12 cellular contexts compared by ENCODE assay signal in the genomic region with DNA sequence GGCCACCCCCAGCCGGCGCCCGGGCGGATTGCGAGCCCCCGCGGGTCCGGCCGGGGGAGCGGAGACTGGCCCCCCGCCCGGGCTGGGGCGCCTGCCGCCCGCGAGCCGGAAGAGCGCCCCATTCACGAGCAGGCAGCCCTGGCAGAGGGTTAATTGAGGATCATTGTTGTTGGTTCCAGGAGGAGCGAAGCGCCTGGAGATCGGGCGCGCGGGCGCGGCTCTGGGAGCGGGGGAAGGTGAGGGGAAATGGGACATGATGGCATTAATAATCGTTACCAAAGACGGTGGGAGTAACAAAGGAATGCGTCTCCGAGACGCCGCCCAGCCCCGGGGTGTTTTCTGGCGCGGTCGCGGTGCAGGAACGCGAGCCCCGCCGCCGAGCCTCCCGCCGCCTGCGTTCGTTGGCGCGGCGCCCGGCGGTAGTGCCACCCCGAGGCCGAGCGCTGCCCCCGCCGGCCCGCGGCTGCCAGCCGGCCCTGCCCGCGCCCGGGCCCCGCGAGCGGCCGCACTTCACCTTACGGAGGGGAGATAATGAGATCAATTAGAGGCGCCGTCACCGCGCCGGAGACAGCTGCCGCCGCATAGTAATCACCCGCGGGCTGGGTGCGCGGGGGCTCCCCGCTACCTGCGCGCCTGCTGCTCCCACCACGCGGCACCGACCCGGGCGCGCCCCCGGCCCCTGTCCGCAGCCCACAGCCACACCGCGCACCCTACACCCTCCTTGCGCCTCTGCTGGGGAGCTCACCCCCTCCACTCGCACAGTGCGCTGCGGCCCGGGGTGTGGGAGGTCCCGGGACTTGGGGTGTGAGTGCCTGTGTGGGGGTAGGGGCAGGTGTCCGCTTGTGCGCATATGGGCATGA. TPM values are rescaled to one million over a fixed set of nuclear protein-coding genes. Genes with fewer than 3 reads are reported as not detected.
DNase-seq lines count a peak whose midpoint lies in the region; ATAC-seq and TF ChIP-seq lines count a peak whose summit lies in the region.
"Had no signal": no experiment of that assay in that cellular context is flagged by ENCODE, and none has a peak within 500 bp of the region (broad histone marks: within the 10 kb centered on the region; RNA-seq: fewer than 3 reads in every experiment).

No MANE protein-coding gene starts in this region.

- in situ Hi-C loops in GM23248 (cut with MboI): no loop called here

- no peak for ATAC-seq in GM21367 (IDR thresholded peaks at IDR 0.05; ENCODE audit: unreplicated experiment)

- H3F3A ChIP-seq in GM23248 (ENCODE audit: insufficient read depth) (no peaks in the 10 kb centered on the region), smooth muscle cell (ENCODE audit: low read depth) (no peaks in the 10 kb centered on the region)

- 9 to 10% methylated on average over 71 to 84 of the region's 101 CpGs for WGBS in GM23248 (ENCODE audit: low coverage in 1 of 2, low lambda C conversion rate in 2 of 2, missing lambda C conversion rate in 2 of 2), 2 experiments
- 4% methylated on average over 83 of the region's 101 CpGs for WGBS in smooth muscle cell (ENCODE audit: low lambda C conversion rate)

- H3K4me2 ChIP-seq in GM23248 (ENCODE audit: unreplicated experiment): peak overlapping the region; percentile 53
- peak overlapping the region; percentile 72 for H3K4me2 ChIP-seq in smooth muscle cell

- DNase-seq in GM23248 (peak; percentile 14), SK-N-MC (ENCODE audit: low read depth, low spot score) (no peak), smooth muscle cell (lab: John Stamatoyannopoulos, UW; ENCODE audit: unreplicated experiment) (no peak), T-helper 9 cell (no peak), kidney glomerular epithelial cell (lab: John Stamatoyannopoulos, UW) (no peak)
- no peak for DNase-seq in NK-92 treated with Interleukin-12 subunit alpha and Interleukin-12 subunit beta, amount 100 ng/mL, for 24 hours (lab: John Stamatoyannopoulos, UW)
- DNase-seq: activated CD4-positive, alpha-beta T cell treated with anti-CD3 and anti-CD28 coated beads, Interleukin-2, amount 10 ng/mL, durations not matched to agents 7 days and 5 days; stimulated activated CD4-positive, alpha-beta T cell treated with anti-CD3 and anti-CD28 coated beads, Interleukin-4, amount 100 ng/mL, for 24 hours had no signal

- H2AFZ ChIP-seq in GM23248 (peak overlapping the region; percentile 51), smooth muscle cell (ENCODE audit: low read depth) (no peak overlapping the region)

- H4K20me1 ChIP-seq in GM23248 (ENCODE audit: insufficient read depth) (no peaks in the 10 kb centered on the region), smooth muscle cell (ENCODE audit: low read depth) (no peaks in the 10 kb centered on the region)

- no peak for TF ChIP-seq CTCF in smooth muscle cell (IDR thresholded peaks at IDR 0.05; ENCODE audit: borderline replicate concordance, insufficient read depth, poor library complexity, severe bottlenecking)

- H3K27ac ChIP-seq in GM23248: no peak overlapping the region
- 0 out of 2 replicates have a peak overlapping the region, but pooled peaks have one; percentile 19 for H3K27ac ChIP-seq in SK-N-MC
- no peak overlapping the region for H3K27ac ChIP-seq in smooth muscle cell (ENCODE audit: low read depth)
- H3K27ac ChIP-seq: RWPE1 had no signal

- H3K36me3 ChIP-seq in GM23248 (ENCODE audit: low read depth) (no peaks in the 10 kb centered on the region), SK-N-MC (ENCODE audit: insufficient read depth, low read length) (no peaks in the 10 kb centered on the region), iPS-15b (ENCODE audit: control insufficient read depth, insufficient read depth, low read length) (no peaks in the 10 kb centered on the region), smooth muscle cell (ENCODE audit: low read depth) (no peaks in the 10 kb centered on the region)

- H3K4me3 ChIP-seq in GM23248 (peak overlapping the region; percentile 51; the same call in 1 of the 2 replicates), SK-N-MC (peak overlapping the region; percentile 74), iPS-15b (ENCODE audit: low read depth, low read length) (peak overlapping the region; percentile 56), smooth muscle cell (peak overlapping the region; percentile 31)

- H3K79me2 ChIP-seq in GM23248 (ENCODE audit: insufficient read depth): no peaks in the 10 kb centered on the region
- no peaks in the 10 kb centered on the region for H3K79me2 ChIP-seq in smooth muscle cell (ENCODE audit: low read depth)

- no peaks in the 10 kb centered on the region for H3K9me2 ChIP-seq in GM23248 (ENCODE audit: insufficient read depth)

- H3K9ac ChIP-seq in GM23248: no peak overlapping the region
- peak overlapping the region; percentile 64 for H3K9ac ChIP-seq in SK-N-MC (ENCODE audit: insufficient read length)
- H3K9ac ChIP-seq in iPS-15b (ENCODE audit: low read depth, low read length): peak overlapping the region; percentile 54
- no peak overlapping the region for H3K9ac ChIP-seq in smooth muscle cell (ENCODE audit: low read depth)

- H3K9me3 ChIP-seq in GM23248 (ENCODE audit: low read depth): no peaks in the 10 kb centered on the region
- no peaks in the 10 kb centered on the region for H3K9me3 ChIP-seq in SK-N-MC (ENCODE audit: low read depth, low read length)
- no peaks in the 10 kb centered on the region for H3K9me3 ChIP-seq in iPS-15b (ENCODE audit: control insufficient read depth, insufficient read depth, low read length)
- no peaks in the 10 kb centered on the region for H3K9me3 ChIP-seq in smooth muscle cell (replicated peaks; ENCODE audit: low read depth)

- H3K4me1 ChIP-seq in GM23248 (ENCODE audit: insufficient read depth) (no peaks in the 10 kb centered on the region), iPS-15b (ENCODE audit: control insufficient read depth, insufficient read depth, low read length) (peaks cover 10% of the 10 kb centered on the region), smooth muscle cell (ENCODE audit: low read depth) (peaks cover 13% of the 10 kb centered on the region)

- H3K27me3 ChIP-seq in GM23248 (replicated peaks; ENCODE audit: insufficient read depth) (peaks cover 10% of the 10 kb centered on the region), iPS-15b (ENCODE audit: control insufficient read depth, insufficient read depth, low read length) (peaks cover 22% of the 10 kb centered on the region), smooth muscle cell (ENCODE audit: low read depth) (peaks cover 98% of the 10 kb centered on the region)

RNA-seq across cellular contexts. Expression of gene ZNF536, which starts 2.8 kb away (rescaled TPM):
- total RNA-seq in GM23248 (2014; rRNA removed; shearing (Covaris generic)): 0.13 and 0.43 TPM in 2 replicates
- polyA plus RNA-seq in GM23248 (2016; fragmentation: Nextera tagmentation; extraction: Ambion mirVana) (0.11 and 0.35 TPM in 2 replicates), smooth muscle cell (not detected in 2 replicates)
- not detected in 2 replicates for total RNA-seq in smooth muscle cell
- total RNA-seq: activated CD4-positive, alpha-beta T cell treated with anti-CD3 and anti-CD28 coated beads, Interleukin-2, amount 10 ng/mL, durations not matched to agents 7 days and 5 days had no signal
- polyA plus RNA-seq: fibroblast of lung had no signal

Comparison
In these comparisons a context has a peak if more than half of its experiments do, and no peak if none do; other contexts are left out.
1. H3K9ac ChIP-seq: peak in SK-N-MC (single experiment) and iPS-15b (single experiment); none in GM23248 (single experiment) and smooth muscle cell (single experiment).
2. Peak in every context shown above with its lines, with median percentiles within 50 percentile points of each other: H3K4me3 ChIP-seq.